15 cellular contexts compared by ENCODE assay signal in the genomic region with DNA sequence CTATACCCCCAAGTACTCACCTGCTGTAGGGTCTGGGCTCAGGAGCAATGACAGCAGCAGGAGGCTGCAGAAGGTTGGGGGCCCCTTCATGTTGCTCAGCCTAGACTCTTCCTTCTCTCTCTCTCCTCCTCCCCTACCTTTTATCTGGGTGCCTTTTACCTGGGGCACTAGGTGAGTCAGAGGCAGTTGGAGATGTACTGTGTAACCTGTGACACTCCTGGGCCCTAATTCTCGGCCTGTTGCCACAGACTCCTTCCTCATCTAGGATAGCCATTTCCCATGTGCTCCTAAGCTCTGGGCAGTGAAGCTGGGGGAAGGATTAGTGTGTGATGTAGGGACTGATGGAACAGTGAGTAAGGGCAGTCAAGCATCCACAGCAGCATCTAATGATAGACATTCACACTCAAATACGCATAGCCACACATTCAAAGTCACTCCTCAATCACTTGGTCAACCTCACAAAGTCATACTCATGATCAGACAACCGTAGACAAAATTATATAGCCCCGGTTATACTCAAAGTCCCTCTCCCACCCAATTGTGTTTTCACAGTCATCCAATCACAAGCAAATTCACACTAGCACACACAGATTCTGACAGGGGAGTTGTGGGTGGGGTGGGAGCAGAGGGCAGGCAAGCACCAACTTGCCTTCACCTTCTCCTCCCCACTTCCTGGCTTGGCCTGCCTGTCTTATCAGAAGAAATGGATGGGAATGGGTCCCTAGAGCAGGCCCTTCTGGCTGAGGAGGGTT. TPM values are rescaled to one million over a fixed set of nuclear protein-coding genes. Genes with fewer than 3 reads are reported as not detected.
DNase-seq lines count a peak whose midpoint lies in the region; ATAC-seq and TF ChIP-seq lines count a peak whose summit lies in the region.
"Had no signal": no experiment of that assay in that cellular context is flagged by ENCODE, and none has a peak within 500 bp of the region (broad histone marks: within the 10 kb centered on the region; RNA-seq: fewer than 3 reads in every experiment).

A gene with protein sequence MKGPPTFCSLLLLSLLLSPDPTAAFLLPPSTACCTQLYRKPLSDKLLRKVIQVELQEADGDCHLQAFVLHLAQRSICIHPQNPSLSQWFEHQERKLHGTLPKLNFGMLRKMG (minus strand): TSS at position 114 of the 752 bp plus-strand sequence. CDS start 24 bp downstream, at position 90.

- CTCF ChIA-PET in activated naive CD4-positive, alpha-beta T cell treated with anti-CD3 and anti-CD28 coated beads for 36 hours (lab: Charles Lee): interaction anchor here (0.6 to 5.8 kb wide), 9 partner anchors 13 to 284 kb away, joined by 3 to 40 read pairs (median 6); partner anchors contain the start of gene GALT

- DNase-seq in activated naive CD4-positive, alpha-beta T cell treated with anti-CD3 and anti-CD28 coated beads for 36 hours: peak; percentile 17
- DNase-seq in activated naive CD4-positive, alpha-beta T cell treated with Interleukin-2 at 50 U/mL for 16 hours: no peak
- no peak for DNase-seq in activated T-helper 2 cell treated with anti-CD3 and anti-CD28 coated beads, Interferon-gamma antibody, Interleukin-2, Interleukin-4, amounts not matched to agents 10 μg/mL and 5 μg/mL and 100 μg/mL, durations not matched to agents 14 hours and 24 hours and 36 hours (ENCODE audit: low spot score)
- DNase-seq in tibial nerve (ENCODE audit: low spot score in 2 of 2): no peak
- no peak for DNase-seq in NOMO-1 treated with DMSO at 0.1 percent for 48 hours (lab: John Stamatoyannopoulos, UW; ENCODE audit: unreplicated experiment)
- DNase-seq in cerebellum (ENCODE audit: low spot score): no peak
- DNase-seq: aorta, NCI-H1092 treated with DMSO at 0.1 percent for 48 hours, NCI-H2171, substantia nigra had no signal

- no peak for TF ChIP-seq CTCF in tibial nerve (IDR thresholded peaks at IDR 0.05)

- H3K27me3 Mint-ChIP-seq in activated naive CD4-positive, alpha-beta T cell treated with anti-CD3 and anti-CD28 coated beads for 36 hours (ENCODE audit: low read depth): no peaks in the 10 kb centered on the region
- no peaks in the 10 kb centered on the region for H3K27me3 Mint-ChIP-seq in activated T-helper 2 cell treated with anti-CD3 and anti-CD28 coated beads, Interferon-gamma antibody, Interleukin-2, Interleukin-4, amounts not matched to agents 10 μg/mL and 5 μg/mL and 100 μg/mL, durations not matched to agents 14 hours and 24 hours and 36 hours (ENCODE audit: low read depth)

- ATAC-seq in esophagus mucosa: peak; percentile 20
- ATAC-seq in GM19452 (IDR thresholded peaks at IDR 0.05; ENCODE audit: unreplicated experiment): no peak
- ATAC-seq: left lobe of liver had no signal

- H3K4me1 ChIP-seq in tibial nerve: peaks cover 0 to 30% (median 7%) of the 10 kb centered on the region in 4 donors

- H3K4me3 ChIP-seq in tibial nerve: no peak within 1 kb of the TSS
- H3K4me3 ChIP-seq: SK-N-MC had no signal

- H3K4me1 Mint-ChIP-seq in activated naive CD4-positive, alpha-beta T cell treated with anti-CD3 and anti-CD28 coated beads for 36 hours (ENCODE audit: low read depth): peaks cover 43% of the 10 kb centered on the region
- H3K4me1 Mint-ChIP-seq in activated T-helper 2 cell treated with anti-CD3 and anti-CD28 coated beads, Interferon-gamma antibody, Interleukin-2, Interleukin-4, amounts not matched to agents 10 μg/mL and 5 μg/mL and 100 μg/mL, durations not matched to agents 14 hours and 24 hours and 36 hours (ENCODE audit: low read depth): peaks cover 34% of the 10 kb centered on the region

- H3K9me3 Mint-ChIP-seq in activated naive CD4-positive, alpha-beta T cell treated with anti-CD3 and anti-CD28 coated beads for 36 hours: no peaks in the 10 kb centered on the region
- no peaks in the 10 kb centered on the region for H3K9me3 Mint-ChIP-seq in activated T-helper 2 cell treated with anti-CD3 and anti-CD28 coated beads, Interferon-gamma antibody, Interleukin-2, Interleukin-4, amounts not matched to agents 10 μg/mL and 5 μg/mL and 100 μg/mL, durations not matched to agents 14 hours and 24 hours and 36 hours

- H3K36me3 ChIP-seq in tibial nerve: peaks cover 0 to 41% (median 0%) of the 10 kb centered on the region in 3 donors

- no peaks in the 10 kb centered on the region for H3K27me3 ChIP-seq in tibial nerve

- H3K27ac Mint-ChIP-seq in activated naive CD4-positive, alpha-beta T cell treated with anti-CD3 and anti-CD28 coated beads for 36 hours: peak within 1 kb of the TSS; percentile 74
- H3K27ac Mint-ChIP-seq in activated T-helper 2 cell treated with anti-CD3 and anti-CD28 coated beads, Interferon-gamma antibody, Interleukin-2, Interleukin-4, amounts not matched to agents 10 μg/mL and 5 μg/mL and 100 μg/mL, durations not matched to agents 14 hours and 24 hours and 36 hours: peak within 1 kb of the TSS; percentile 77

- intact Hi-C loops in activated naive CD4-positive, alpha-beta T cell treated with anti-CD3 and anti-CD28 coated beads for 36 hours (cut with micrococcal nuclease): loop anchor here (5.0 to 10.0 kb wide), 3 partner anchors 325 to 1472 kb away; partner anchors contain the start of genes DNAJB5, GLIPR2 and TESK1
- intact Hi-C loops in activated T-helper 2 cell treated with anti-CD3 and anti-CD28 coated beads, Interferon-gamma antibody, Interleukin-2, Interleukin-4, amounts not matched to agents 10 μg/mL and 5 μg/mL and 100 μg/mL, durations not matched to agents 14 hours and 24 hours and 36 hours (cut with micrococcal nuclease): no loop called here

- TF ChIP-seq EP300 in tibial nerve (IDR thresholded peaks at IDR 0.05): no peak

- no peaks in the 10 kb centered on the region for H3K9me3 ChIP-seq in tibial nerve

- no peak within 1 kb of the TSS for H3K4me3 Mint-ChIP-seq in activated naive CD4-positive, alpha-beta T cell treated with anti-CD3 and anti-CD28 coated beads for 36 hours
- H3K4me3 Mint-ChIP-seq in activated T-helper 2 cell treated with anti-CD3 and anti-CD28 coated beads, Interferon-gamma antibody, Interleukin-2, Interleukin-4, amounts not matched to agents 10 μg/mL and 5 μg/mL and 100 μg/mL, durations not matched to agents 14 hours and 24 hours and 36 hours (ENCODE audit: low read depth): peak within 1 kb of the TSS; percentile 31

- H3K36me3 Mint-ChIP-seq in activated naive CD4-positive, alpha-beta T cell treated with anti-CD3 and anti-CD28 coated beads for 36 hours (ENCODE audit: low read depth): peaks cover 3% of the 10 kb centered on the region
- peaks cover 19% of the 10 kb centered on the region for H3K36me3 Mint-ChIP-seq in activated T-helper 2 cell treated with anti-CD3 and anti-CD28 coated beads, Interferon-gamma antibody, Interleukin-2, Interleukin-4, amounts not matched to agents 10 μg/mL and 5 μg/mL and 100 μg/mL, durations not matched to agents 14 hours and 24 hours and 36 hours (ENCODE audit: low read depth)

- WGBS in tibial nerve, 2 donors: 74 to 87% methylated on average over 4 of the region's 4 CpGs

- H3K27ac ChIP-seq in tibial nerve: peak within 1 kb of the TSS in 3 of 4 donors; percentile 40 to 100 (median 99)
- H3K27ac ChIP-seq: SK-N-MC had no signal

- no peak for TF ChIP-seq POLR2A in tibial nerve (IDR thresholded peaks at IDR 0.05)

RNA-seq across cellular contexts. Expression of the gene that starts here (rescaled TPM):
- under 1 TPM in 1 of 2 experiments, not detected in 1; 0.69 TPM for total RNA-seq in activated naive CD4-positive, alpha-beta T cell treated with anti-CD3 and anti-CD28 coated beads for 36 hours
- total RNA-seq in activated T-helper 2 cell treated with anti-CD3 and anti-CD28 coated beads, Interferon-gamma antibody, Interleukin-2, Interleukin-4, amounts not matched to agents 10 μg/mL and 5 μg/mL and 100 μg/mL, durations not matched to agents 14 hours and 24 hours and 36 hours: 0.25 and 0.55 TPM in 2 replicates
- total RNA-seq in esophagus mucosa (0.20 TPM), tibial nerve (10 to 100 TPM in 1 of 4 donors, not detected in 3; 45.1 TPM), cerebellum (not detected)
- total RNA-seq: aorta, dermis microvascular lymphatic vessel endothelial cell, left lobe of liver had no signal

Comparison
In these comparisons a context has a peak if more than half of its experiments do, and no peak if none do; other contexts are left out.
1. Peak in DNase-seq in activated naive CD4-positive, alpha-beta T cell treated with anti-CD3 and anti-CD28 coated beads for 36 hours; RNA of the gene not detected or under 1 TPM.
2. Peak in ATAC-seq in esophagus mucosa; RNA of the gene not detected or under 1 TPM.